Comparison of ENCODE assay signal across 1 cellular context in genomic region chr3:140941434-140942220, GRCh38.
A peak's percentile ranks its signal among the peaks of the same experiment; 100 is the strongest.
TF ChIP-seq lines count a peak whose summit lies in the region.

SLC25A36 (plus strand) TSS chr3:140941836; CDS start chr3:140942055, 219 bp downstream.

TF ChIP-seq in HepG2, 621 proteins besides CTCF, POLR2A, EP300 and RAD21 (continued from another document and continues in another):
- TF ChIP-seq ZBTB40 (IDR thresholded peaks at IDR 0.05) (no peak), ZBTB40 (CRISPR knock-in tag; IDR thresholded peaks at IDR 0.05) (peak; percentile 92), MEIS2 (CRISPR knock-in tag; IDR thresholded peaks at IDR 0.05) (peak; percentile 91), PAXIP1 (CRISPR knock-in tag; conservative IDR thresholded peaks at IDR 0.05) (peak; percentile 77), TOPORS (CRISPR knock-in tag; IDR thresholded peaks at IDR 0.05) (peak; percentile 65; the same call in 1 of the 2 replicates), CBX2 (IDR thresholded peaks at IDR 0.05; ENCODE audit: low read depth, low read length) (no peak), CBX2 (CRISPR knock-in tag; IDR thresholded peaks at IDR 0.05; ENCODE audit: low read depth) (peak; percentile 91; the same call in 1 of the 2 replicates), MEF2D (CRISPR knock-in tag; IDR thresholded peaks at IDR 0.05) (peak; percentile 78; the same call in 1 of the 2 replicates), ZNF317 (CRISPR knock-in tag; IDR thresholded peaks at IDR 0.05) (no peak; the same call in 1 of the 2 replicates), PRMT3 (CRISPR knock-in tag; IDR thresholded peaks at IDR 0.05; ENCODE audit: borderline replicate concordance, low read depth) (peak; percentile 96; the same call in 1 of the 2 replicates), AGO1 (IDR thresholded peaks at IDR 0.05; ENCODE audit: low read depth, low read length, poor library complexity, severe bottlenecking) (peak; percentile 8), MZF1 (CRISPR knock-in tag; IDR thresholded peaks at IDR 0.05; ENCODE audit: borderline replicate concordance) (no peak), ZNF567 (CRISPR knock-in tag; IDR thresholded peaks at IDR 0.05; ENCODE audit: borderline replicate concordance) (peak; percentile 95; the same call in 1 of the 2 replicates), HMGXB4 (CRISPR knock-in tag; IDR thresholded peaks at IDR 0.05; ENCODE audit: borderline replicate concordance in 1 of 2, low read depth in 1 of 2) (peak; percentile 74 to 80; a peak in 3 of 4 replicates), ATF7 (IDR thresholded peaks at IDR 0.05) (peak; percentile 90), ATF7 (CRISPR knock-in tag; IDR thresholded peaks at IDR 0.05) (peak; percentile 93), ZNF276 (CRISPR knock-in tag; IDR thresholded peaks at IDR 0.05; ENCODE audit: low read depth) (peak; percentile 91), HMG20B (CRISPR knock-in tag; conservative IDR thresholded peaks at IDR 0.05) (peak; percentile 90), DDIT3 (CRISPR knock-in tag; IDR thresholded peaks at IDR 0.05) (no peak), ZNF121 (CRISPR knock-in tag; IDR thresholded peaks at IDR 0.05) (peak; percentile 67; the same call in 1 of the 2 replicates), ZNF180 (CRISPR knock-in tag; IDR thresholded peaks at IDR 0.05; ENCODE audit: borderline replicate concordance, low read depth) (no peak), ZNF407 (CRISPR knock-in tag; IDR thresholded peaks at IDR 0.05; ENCODE audit: not compliant biosample characterization) (peak; percentile 97), NR1H2 (CRISPR knock-in tag; IDR thresholded peaks at IDR 0.05; ENCODE audit: borderline replicate concordance, low read depth) (peak; percentile 58; the same call in 1 of the 2 replicates), NRL (CRISPR knock-in tag; IDR thresholded peaks at IDR 0.05; ENCODE audit: borderline replicate concordance) (peak; percentile 98), NKX3-1 (CRISPR knock-in tag; IDR thresholded peaks at IDR 0.05) (peak; percentile 92), SIN3B (IDR thresholded peaks at IDR 0.05; ENCODE audit: low read length) (peak; percentile 38; the same call in 1 of the 2 replicates), HOXD1 (CRISPR knock-in tag; IDR thresholded peaks at IDR 0.05) (peak; percentile 44; the same call in 1 of the 2 replicates)
